ENCODE assay signal across 23 cellular contexts in the genomic region with DNA sequence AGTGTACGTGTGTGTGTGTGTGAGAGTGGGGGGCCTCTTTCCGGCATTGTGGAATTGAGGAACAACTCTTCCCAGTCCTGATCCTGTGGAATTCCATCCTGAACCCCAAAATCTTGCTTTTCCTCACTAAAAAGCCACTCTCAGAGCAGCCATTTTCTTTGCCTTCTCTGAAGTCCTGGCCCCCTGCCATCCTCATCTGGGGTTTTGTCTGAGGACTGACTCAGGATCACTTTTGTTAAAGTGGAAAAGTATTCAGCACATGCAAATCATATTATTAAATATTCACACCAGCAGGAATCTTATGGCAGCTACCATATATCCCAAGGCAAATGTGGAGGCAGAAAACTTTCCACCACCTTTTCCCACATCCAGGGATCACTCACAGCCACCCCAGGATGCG. TPM values are rescaled to one million over a fixed set of nuclear protein-coding genes. Genes with fewer than 3 reads are reported as not detected.
DNase-seq lines count a peak whose midpoint lies in the region; ATAC-seq and TF ChIP-seq lines count a peak whose summit lies in the region.
"Had no signal": no experiment of that assay in that cellular context is flagged by ENCODE, and none has a peak within 500 bp of the region (broad histone marks: within the 10 kb centered on the region; RNA-seq: fewer than 3 reads in every experiment).

No MANE protein-coding gene starts in this region.

- peak overlapping the region; percentile 21 for H3K9ac ChIP-seq in NT2/D1 (ENCODE audit: insufficient read length, low read depth)
- H3K9ac ChIP-seq: BLaER1 treated with 17β-estradiol and CSF1 and Interleukin-3, amounts not matched to agents 10 nM and 100 nM had no signal

- no peak overlapping the region for H3K4me3 ChIP-seq in heart right ventricle
- H3K4me3 ChIP-seq in heart left ventricle = peak overlapping the region in 1 of 12 donors; percentile 24
- H3K4me3 ChIP-seq in NT2/D1 (ENCODE audit: insufficient read length, low read depth) = no peak overlapping the region
- H3K4me3 ChIP-seq in foreskin fibroblast (ENCODE audit: low read depth in 1 of 2, low read length in 2 of 2) = no peak overlapping the region
- H3K4me3 ChIP-seq: BLaER1 treated with 17β-estradiol and CSF1 and Interleukin-3, amounts not matched to agents 10 nM and 100 nM; Peyer's patch had no signal

- no peaks in the 10 kb centered on the region for H3K9me3 ChIP-seq in heart right ventricle
- no peaks in the 10 kb centered on the region for H3K9me3 ChIP-seq in heart left ventricle
- H3K9me3 ChIP-seq in NT2/D1 (ENCODE audit: insufficient read depth, low read length) = no peaks in the 10 kb centered on the region
- H3K9me3 ChIP-seq: BLaER1 treated with 17β-estradiol and CSF1 and Interleukin-3, amounts not matched to agents 10 nM and 100 nM; Peyer's patch had no signal

- intact Hi-C loops in heart right ventricle (cut with DNase I) (loop anchor here in 6 of 10 donors (5.0 to 10.0 kb wide), 6 partner anchors 33 to 338 kb away; a partner anchor contains a TSS), heart left ventricle (cut with DNase I) (loop anchor here in 8 of 10 donors (5.0 to 10.0 kb wide), 7 partner anchors 84 to 338 kb away; a partner anchor contains a TSS)

- H3K36me3 ChIP-seq in heart right ventricle = no peaks in the 10 kb centered on the region
- no peaks in the 10 kb centered on the region for H3K36me3 ChIP-seq in heart left ventricle
- H3K36me3 ChIP-seq in NT2/D1 (ENCODE audit: insufficient read depth, insufficient read length, low read length) = no peaks in the 10 kb centered on the region
- H3K36me3 ChIP-seq: BLaER1 treated with 17β-estradiol and CSF1 and Interleukin-3, amounts not matched to agents 10 nM and 100 nM; Peyer's patch had no signal

- TF ChIP-seq POLR2A in heart left ventricle (IDR thresholded peaks at IDR 0.05) = no peak

- H3K27me3 ChIP-seq in heart right ventricle (peaks cover 0 to 60% (median 20%) of the 10 kb centered on the region in 7 donors), heart left ventricle (peaks cover 0 to 22% (median 0%) of the 10 kb centered on the region in 9 donors), NT2/D1 (ENCODE audit: insufficient read depth, insufficient read length) (peaks cover 47% of the 10 kb centered on the region)

- DNase-seq in heart right ventricle (no peak), heart left ventricle (no peak), NT2/D1 (ENCODE audit: low read depth, low spot score) (no peak), foreskin fibroblast (peak; percentile 12 to 50), NCI-H69 (lab: John Stamatoyannopoulos, UW) (no peak), globus pallidus (ENCODE audit: low spot score) (no peak)
- DNase-seq: ACHN; Calu3; CD8-positive, alpha-beta T cell; DMS53; Karpas-422; NCI-H1694 treated with DMSO at 0.1 percent for 48 hours; NCI-H2081 treated with DMSO at 0.1 percent for 48 hours; NCI-H2171 treated with DMSO at 0.1 percent for 48 hours; NCI-H446; NCI-H748 treated with DMSO at 0.1 percent for 48 hours; NK-92 treated with Interleukin-12 subunit alpha and Interleukin-12 subunit beta, amount 100 ng/mL, for 24 hours; Peyer's patch had no signal

- H3K4me1 ChIP-seq in heart right ventricle (peaks cover 0 to 68% (median 34%) of the 10 kb centered on the region in 9 donors), heart left ventricle (peaks cover 0 to 60% (median 24%) of the 10 kb centered on the region in 12 donors), NT2/D1 (ENCODE audit: insufficient read depth, insufficient read length) (peaks cover 5% of the 10 kb centered on the region)

- WGBS in heart right ventricle, 2 donors = 64 to 71% methylated on average over 3 of the region's 3 CpGs
- 55 to 73% (median 63%) methylated on average over 3 of the region's 3 CpGs for WGBS in heart left ventricle, 4 donors

- TF ChIP-seq CTCF in heart right ventricle (IDR thresholded peaks at IDR 0.05) (no peak), heart left ventricle (IDR thresholded peaks at IDR 0.05) (no peak), foreskin fibroblast (IDR thresholded peaks at IDR 0.05; ENCODE audit: low read depth, low read length) (no peak)

- ATAC-seq in heart right ventricle (no peak), heart left ventricle (no peak), HG03159 (IDR thresholded peaks at IDR 0.05; ENCODE audit: unreplicated experiment) (no peak)
- ATAC-seq: CD8-positive, alpha-beta T cell had no signal

- H3K27ac ChIP-seq in heart right ventricle (peak overlapping the region in 6 of 10 donors; percentile 40 to 84 (median 80)), heart left ventricle (peak overlapping the region in 6 of 12 donors; percentile 41 to 80 (median 68))
- H3K27ac ChIP-seq: BLaER1 treated with 17β-estradiol and CSF1 and Interleukin-3, amounts not matched to agents 10 nM and 100 nM; Peyer's patch had no signal

RNA-seq across cellular contexts. Expression of a gene that starts 3.7 kb away (rescaled TPM):
- total RNA-seq in heart right ventricle (10 to 100 TPM in 5 of 10 donors, 1 to 10 TPM in 5; 5.7 to 17.5 (median 10.3) TPM), heart left ventricle (10 to 100 TPM in 6 of 9 donors, 1 to 10 TPM in 3; 2.1 to 16.9 (median 12.7) TPM)
- polyA plus RNA-seq in heart right ventricle (1 to 10 TPM; 5.4 to 8.8 TPM), heart left ventricle (1 to 10 TPM; 6.4 to 8.6 TPM)
- total RNA-seq: Calu3; CD8-positive, alpha-beta T cell; MCF 10A; OCI-LY7; SK-MEL-5 had no signal

RNA-seq across cellular contexts. Expression of a gene that starts 27.6 kb away (rescaled TPM):
- total RNA-seq in heart right ventricle (10 to 100 TPM in 8 of 10 donors, 1 to 10 TPM in 2; 5.3 to 26.7 (median 20.9) TPM), heart left ventricle (10 to 100 TPM in 5 of 9 donors, 1 to 10 TPM in 4; 3.6 to 32.5 (median 11.8) TPM)
- polyA plus RNA-seq in heart right ventricle (1 to 10 TPM; 2.9 to 6.6 TPM), heart left ventricle (10 to 100 TPM in 1 of 2 donors, 1 to 10 TPM in 1; 5.0 to 17.5 TPM)
- total RNA-seq: Calu3; CD8-positive, alpha-beta T cell; MCF 10A; SK-MEL-5 had no signal

Comparison
In these comparisons a context has a peak if more than half of its experiments do, and no peak if none do; other contexts are left out.
1. DNase-seq: peak in foreskin fibroblast (2 of 2); none in heart right ventricle (0 of 2), heart left ventricle (0 of 5), NT2/D1 (single experiment), NCI-H69 (single experiment) and globus pallidus (single experiment).